ENCODE assay signal across 9 cellular contexts in the genomic region with DNA sequence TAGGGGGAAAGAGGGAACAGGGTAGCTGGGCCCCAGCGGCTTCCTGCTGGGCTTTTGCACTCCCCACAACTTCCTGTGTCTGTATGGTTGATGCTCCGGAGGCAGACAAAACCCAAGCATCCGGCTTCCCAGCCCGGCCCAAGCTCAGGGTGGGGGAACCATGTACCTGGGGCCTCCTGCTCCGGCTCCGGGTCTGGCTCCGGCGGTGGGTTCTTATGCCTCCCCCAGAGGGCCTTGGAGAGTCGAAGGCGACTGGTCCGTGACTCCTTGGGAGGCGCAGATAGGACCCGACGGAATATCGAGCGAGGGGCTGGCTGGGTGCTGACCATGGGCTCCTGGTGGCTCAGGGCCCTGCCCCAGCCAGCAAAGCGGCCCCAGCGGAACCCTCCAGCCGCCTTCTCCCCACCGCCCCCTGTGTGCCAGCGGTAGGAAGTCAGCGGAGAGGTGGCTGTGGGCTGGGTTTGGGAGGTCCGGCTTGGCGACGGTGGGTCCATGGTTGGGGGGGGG. TPM values are rescaled to one million over a fixed set of nuclear protein-coding genes. Genes with fewer than 3 reads are reported as not detected.
DNase-seq lines count a peak whose midpoint lies in the region; ATAC-seq and TF ChIP-seq lines count a peak whose summit lies in the region.
"Had no signal": no experiment of that assay in that cellular context is flagged by ENCODE, and none has a peak within 500 bp of the region (broad histone marks: within the 10 kb centered on the region; RNA-seq: fewer than 3 reads in every experiment).

No MANE protein-coding gene starts in this region.

- WGBS in lung, 2 donors: 8 to 27% methylated on average over 25 of the region's 25 CpGs

- H3K4me3 ChIP-seq in lung (peak overlapping the region; percentile 37), subcutaneous abdominal adipose tissue (ENCODE audit: low read depth in 1 of 5, low read length in 5 of 5) (peak overlapping the region; percentile 28 to 62 (median 39))

- peak overlapping the region in 3 of 5 donors; percentile 41 to 58 (median 48) for H3K9ac ChIP-seq in subcutaneous abdominal adipose tissue (ENCODE audit: low read length in 5 of 5)

- in situ Hi-C loops in GM18951 (cut with MboI; ENCODE audit: low sequenced_read_pairs, unreplicated experiment): no loop called here

- H3K36me3 ChIP-seq in lung (ENCODE audit: control insufficient read depth in 2 of 2, insufficient read depth in 2 of 2, low read length in 2 of 2) (peaks cover 0 to 3% of the 10 kb centered on the region in 2 donors), subcutaneous abdominal adipose tissue (ENCODE audit: control insufficient read depth in 5 of 5, insufficient read depth in 5 of 5, low read length in 5 of 5) (no peaks in the 10 kb centered on the region)

- peaks cover 0 to 4% of the 10 kb centered on the region in 2 donors for H3K9me3 ChIP-seq in lung (ENCODE audit: control insufficient read depth in 2 of 2, insufficient read depth in 1 of 2, low read length in 1 of 2)
- H3K9me3 ChIP-seq in subcutaneous abdominal adipose tissue (ENCODE audit: control insufficient read depth in 5 of 5, low read length in 5 of 5): no peaks in the 10 kb centered on the region

- H3K27me3 ChIP-seq in lung (ENCODE audit: control insufficient read depth, insufficient read depth): no peaks in the 10 kb centered on the region
- H3K27me3 ChIP-seq in subcutaneous abdominal adipose tissue (ENCODE audit: control insufficient read depth in 5 of 5, insufficient read depth in 4 of 5, low read length in 5 of 5): peaks cover 5 to 13% (median 8%) of the 10 kb centered on the region in 5 donors

- TF ChIP-seq CTCF in lung (IDR thresholded peaks at IDR 0.05; ENCODE audit: control extremely low read depth, extremely low read depth): no peak

- peaks cover 0 to 3% of the 10 kb centered on the region in 2 donors for H3K4me1 ChIP-seq in lung (ENCODE audit: control insufficient read depth in 2 of 2, insufficient read depth in 2 of 2, low read length in 2 of 2)
- peaks cover 0 to 16% (median 9%) of the 10 kb centered on the region in 5 donors for H3K4me1 ChIP-seq in subcutaneous abdominal adipose tissue (ENCODE audit: control insufficient read depth in 5 of 5, insufficient read depth in 5 of 5, low read length in 5 of 5)

- TF ChIP-seq POLR2A in GM18951 (IDR thresholded peaks at IDR 0.05; ENCODE audit: extremely low read depth, insufficient read depth, insufficient read length): peak; percentile 71

- no peak for ATAC-seq in lung (ENCODE audit: insufficient read depth, low FRiP score)

- DNase-seq in NOMO-1 treated with dmso at 0.1 percent for 144 hours (lab: John Stamatoyannopoulos, UW; ENCODE audit: unreplicated experiment) (peak; percentile 58), lung (ENCODE audit: low spot score) (no peak), glomerular visceral epithelial cell (ENCODE audit: extremely low spot score) (no peak), ureter (ENCODE audit: low spot score) (no peak), SHP77 treated with DMSO at 0.1 percent for 48 hours (lab: John Stamatoyannopoulos, UW) (no peak)
- DNase-seq in activated T-helper 1 cell treated with anti-CD3 and anti-CD28 coated beads, Interleukin-2, amount 50 U/mL, for 16 hours (ENCODE audit: low read depth in 1 of 2, low spot score in 1 of 2): peak; percentile 59 to 69
- DNase-seq: IMR-90 had no signal

- H3K27ac ChIP-seq in lung (ENCODE audit: low read depth in 1 of 2, low read length in 1 of 2) (peak overlapping the region in 1 of 2 donors; percentile 48), subcutaneous abdominal adipose tissue (ENCODE audit: low read depth, low read length) (no peak overlapping the region)

RNA-seq across cellular contexts. Expression of gene RASAL3, which starts 0.4 kb away (rescaled TPM):
- 10 to 100 TPM in 1 of 2 donors, 1 to 10 TPM in 1; 4.6 to 13.3 TPM for total RNA-seq in lung
- polyA plus RNA-seq in lung: 10 to 100 TPM in 1 of 2 donors, 1 to 10 TPM in 1; 5.9 to 18.2 TPM
- 3.9 TPM for total RNA-seq in ureter
- total RNA-seq: IMR-90 had no signal

RNA-seq across cellular contexts. Expression of gene WIZ, which starts 14.2 kb away (rescaled TPM):
- total RNA-seq in lung (10 to 100 TPM; 24.0 to 42.6 TPM), ureter (42.3 TPM)
- polyA plus RNA-seq in lung: 10 to 100 TPM; 14.5 to 22.7 TPM

RNA-seq across cellular contexts. Expression of gene PGLYRP2, which starts 15.4 kb away (rescaled TPM):
- total RNA-seq in lung: not detected
- under 1 TPM in 1 of 2 donors, not detected in 1; 0.10 TPM for polyA plus RNA-seq in lung
- 0.34 TPM for total RNA-seq in ureter
- total RNA-seq: IMR-90 had no signal
- polyA plus RNA-seq: IMR-90 had no signal

RNA-seq across cellular contexts. Expression of gene CYP4F22, which starts 44.4 kb away (rescaled TPM):
- under 1 TPM in 1 of 2 donors, not detected in 1; 0.18 TPM for total RNA-seq in lung
- under 1 TPM in 1 of 2 donors, not detected in 1; 0.07 TPM for polyA plus RNA-seq in lung
- 19.8 TPM for total RNA-seq in ureter
- total RNA-seq: IMR-90 had no signal
- polyA plus RNA-seq: IMR-90 had no signal

RNA-seq across cellular contexts. Expression of gene AKAP8L, which starts 45.1 kb away (rescaled TPM):
- total RNA-seq in lung (100 to 1,000 TPM in 1 of 2 donors, 10 to 100 TPM in 1; 84.1 to 118 TPM), ureter (133 TPM)
- polyA plus RNA-seq in lung: 10 to 100 TPM; 52.5 to 76.2 TPM

Comparison
In these comparisons a context has a peak if more than half of its experiments do, and no peak if none do; other contexts are left out.
1. DNase-seq: peak in NOMO-1 treated with dmso at 0.1 percent for 144 hours (single experiment) and activated T-helper 1 cell treated with anti-CD3 and anti-CD28 coated beads, Interleukin-2, amount 50 U/mL, for 16 hours (2 of 2); none in lung (single experiment), glomerular visceral epithelial cell (single experiment), ureter (single experiment) and SHP77 treated with DMSO at 0.1 percent for 48 hours (single experiment).